ENCODE assay signal across 22 cellular contexts in genomic region chr11:128420277-128420676, GRCh38.
DNase-seq lines count a peak whose midpoint lies in the region; ATAC-seq, FAIRE-seq and TF ChIP-seq lines count a peak whose summit lies in the region.
"Had no signal": no experiment of that assay in that cellular context is flagged by ENCODE, and none has a peak within 500 bp of the region (broad histone marks: within the 10 kb centered on the region; RNA-seq: fewer than 3 reads in every experiment).

No MANE protein-coding gene starts in this region.

- H3K79me2 ChIP-seq in SK-N-SH (ENCODE audit: insufficient read depth) = no peaks in the 10 kb centered on the region
- H3K79me2 ChIP-seq in smooth muscle cell (ENCODE audit: low read depth) = no peaks in the 10 kb centered on the region

- H3F3A ChIP-seq in SK-N-SH (replicated peaks; ENCODE audit: insufficient read depth) (peaks cover 19% of the 10 kb centered on the region), smooth muscle cell (ENCODE audit: low read depth) (peaks cover 22% of the 10 kb centered on the region)

- peaks cover 26 to 56% of the 10 kb centered on the region in 2 experiments; a peak in 3 of 4 replicates for H3K4me1 ChIP-seq in SK-N-SH (ENCODE audit: control insufficient read depth in 1 of 2, insufficient read depth in 2 of 2, low read depth in 1 of 2, low read length in 1 of 2)
- peaks cover 5% of the 10 kb centered on the region for H3K4me1 ChIP-seq in smooth muscle cell (ENCODE audit: low read depth)

- peak in 1 of 2 experiments; percentile 94; a peak in 2 of 4 replicates for TF ChIP-seq EP300 in SK-N-SH (IDR thresholded peaks at IDR 0.05; ENCODE audit: borderline replicate concordance in 1 of 2, low read depth in 1 of 2, low read length in 1 of 2)

- H3K27me3 ChIP-seq in SK-N-SH (ENCODE audit: insufficient read depth) = no peaks in the 10 kb centered on the region
- H3K27me3 ChIP-seq in smooth muscle cell (ENCODE audit: low read depth) = no peaks in the 10 kb centered on the region
- H3K27me3 ChIP-seq: left lung had no signal

- TF ChIP-seq CTCF in SK-N-SH (IDR thresholded peaks at IDR 0.05) (no peak), smooth muscle cell (IDR thresholded peaks at IDR 0.05; ENCODE audit: borderline replicate concordance, insufficient read depth, poor library complexity, severe bottlenecking) (no peak)

- H3K4me3 ChIP-seq in SK-N-SH (ENCODE audit: low read depth in 2 of 2, low read length in 1 of 2) (no peak overlapping the region), smooth muscle cell (no peak overlapping the region)
- H3K4me3 ChIP-seq: left lung had no signal

- H3K36me3 ChIP-seq in SK-N-SH (replicated peaks in 1 of 2; ENCODE audit: control insufficient read depth in 1 of 2, insufficient read depth in 2 of 2, low read length in 1 of 2) (no peaks in the 10 kb centered on the region), smooth muscle cell (ENCODE audit: low read depth) (no peaks in the 10 kb centered on the region)
- H3K36me3 ChIP-seq: left lung had no signal

- H3K9ac ChIP-seq in SK-N-SH = no peak overlapping the region
- H3K9ac ChIP-seq in smooth muscle cell (ENCODE audit: low read depth) = peak overlapping the region; percentile 97

- DNase-seq in GM12891 (ENCODE audit: insufficient read length, low spot score) (no peak), SK-N-SH (peak; percentile 69), islet precursor cell (peak; percentile 80), smooth muscle cell (lab: John Stamatoyannopoulos, UW; ENCODE audit: unreplicated experiment) (no peak), T-helper 9 cell (no peak), T-helper 1 cell (no peak)
- DNase-seq: activated CD4-positive, alpha-beta T cell treated with anti-CD3 and anti-CD28 coated beads, Interleukin-2, amount 50 U/mL, for 1 hour; AML-193; COR-L47; DMS79 treated with DMSO at 0.1 percent for 48 hours; head of caudate nucleus; KG1; left lung; NCI-H146; NCI-H2171 treated with DMSO at 0.1 percent for 48 hours; NCI-H774; PC-3; small intestine; stimulated activated CD4-positive, alpha-beta T cell treated with anti-CD3 and anti-CD28 coated beads, Interleukin-2, amount 100 ng/mL, for 48 hours; stimulated activated naive CD4-positive, alpha-beta T cell had no signal

- TF ChIP-seq POLR2A in GM12891 (IDR thresholded peaks at IDR 0.05; ENCODE audit: low read depth, low read length) = no peak

- H3K27ac ChIP-seq in SK-N-SH (ENCODE audit: low read depth in 2 of 2, low read length in 1 of 2) = peak overlapping the region; percentile 60 to 98
- H3K27ac ChIP-seq in smooth muscle cell (ENCODE audit: low read depth) = peak overlapping the region; percentile 99
- H3K27ac ChIP-seq: left lung had no signal

- WGBS in SK-N-SH (ENCODE audit: low lambda C conversion rate) = 45% methylated on average over 5 of the region's 5 CpGs
- 26% methylated on average over 5 of the region's 5 CpGs for WGBS in smooth muscle cell (ENCODE audit: low lambda C conversion rate)

- H3K4me2 ChIP-seq in SK-N-SH (no peak overlapping the region), smooth muscle cell (peak overlapping the region; percentile 76)

- no peak for ATAC-seq in GM21528 (IDR thresholded peaks at IDR 0.05; ENCODE audit: low FRiP score, unreplicated experiment)
- ATAC-seq: PC-3 had no signal

- H3K9me2 ChIP-seq in SK-N-SH = no peaks in the 10 kb centered on the region

- POLR2A ChIA-PET in SK-N-SH (lab: Yijun Ruan, JAX) = interaction anchor here (1.2 kb wide), 1 partner anchor 18 kb away, joined by 5 read pairs; no protein-coding TSS in a partner anchor

- CTCF ChIA-PET in SK-N-SH (lab: Yijun Ruan, JAX) = interaction anchor here (1.0 to 2.9 kb wide), 11 partner anchors 15 to 263 kb away, joined by 3 to 14 read pairs (median 5); no protein-coding TSS in a partner anchor

- peak; percentile 5 for FAIRE-seq in GM12891 (lab: Jason Lieb, UNC)
- FAIRE-seq: GM19239, small intestine had no signal

- H2AFZ ChIP-seq in SK-N-SH (ENCODE audit: low read depth) = no peak overlapping the region
- H2AFZ ChIP-seq in smooth muscle cell (ENCODE audit: low read depth) = peak overlapping the region; percentile 18

- no peaks in the 10 kb centered on the region for H4K20me1 ChIP-seq in SK-N-SH (ENCODE audit: insufficient read depth)
- H4K20me1 ChIP-seq in smooth muscle cell (ENCODE audit: low read depth) = no peaks in the 10 kb centered on the region

- H3K9me3 ChIP-seq in SK-N-SH (no peaks in the 10 kb centered on the region), smooth muscle cell (replicated peaks; ENCODE audit: low read depth) (no peaks in the 10 kb centered on the region)
- H3K9me3 ChIP-seq: left lung had no signal

- TF ChIP-seq RAD21 in SK-N-SH (IDR thresholded peaks at IDR 0.05; ENCODE audit: low read length) = peak; percentile 38; the same call in 1 of the 2 replicates

TF ChIP-seq in GM12891, 5 proteins besides CTCF, POLR2A, EP300 and RAD21:
- TF ChIP-seq SPI1 (IDR thresholded peaks at IDR 0.05; ENCODE audit: low read depth, low read length) (no peak), POLR2AphosphoS5 (IDR thresholded peaks at IDR 0.05; ENCODE audit: low read depth, low read length) (no peak), TAF1 (IDR thresholded peaks at IDR 0.05; ENCODE audit: low read depth, low read length) (no peak), POU2F2 (IDR thresholded peaks at IDR 0.05; ENCODE audit: low read depth, low read length) (no peak), PAX5 (IDR thresholded peaks at IDR 0.05; ENCODE audit: insufficient read depth, low read length, severe bottlenecking) (no peak)

TF ChIP-seq in SK-N-SH, 30 proteins besides CTCF, POLR2A, EP300 and RAD21:
- TF ChIP-seq FOXM1 (IDR thresholded peaks at IDR 0.05; ENCODE audit: low read depth) (no peak), PBX3 (IDR thresholded peaks at IDR 0.05) (peak; percentile 56), ELF1 (IDR thresholded peaks at IDR 0.05) (no peak), TCF12 (IDR thresholded peaks at IDR 0.05) (peak; percentile 81), FOXJ3 (CRISPR knock-in tag; IDR thresholded peaks at IDR 0.05) (peak; percentile 75; the same call in 1 of the 2 replicates), GATA2 (CRISPR knock-in tag; IDR thresholded peaks at IDR 0.05) (peak; percentile 91), TEAD4 (IDR thresholded peaks at IDR 0.05; ENCODE audit: borderline replicate concordance, insufficient read depth) (no peak), JUND (IDR thresholded peaks at IDR 0.05) (no peak), POLR2AphosphoS5 (IDR thresholded peaks at IDR 0.05; ENCODE audit: low read depth, low read length) (0 out of 2 replicates have a peak, but pooled peaks have one; percentile 21), CHD2 (IDR thresholded peaks at IDR 0.05; ENCODE audit: low read length, partially characterized antibody) (peak; percentile 84), IRF3 (IDR thresholded peaks at IDR 0.05; ENCODE audit: low read depth, low read length) (no peak), SIN3A (IDR thresholded peaks at IDR 0.05; ENCODE audit: borderline replicate concordance, low read depth, low read length) (0 out of 2 replicates have a peak, but pooled peaks have one; percentile 28), FOSL2 (IDR thresholded peaks at IDR 0.05; ENCODE audit: borderline replicate concordance, low read depth) (no peak), MXI1 (IDR thresholded peaks at IDR 0.05; ENCODE audit: low read depth, low read length) (peak; percentile 44; the same call in 1 of the 2 replicates), RCOR1 (IDR thresholded peaks at IDR 0.05; ENCODE audit: low read length) (peak; percentile 95), SMC3 (IDR thresholded peaks at IDR 0.05; ENCODE audit: low read depth, low read length) (no peak), NFIC (IDR thresholded peaks at IDR 0.05; ENCODE audit: borderline replicate concordance) (no peak)
- TF ChIP-seq, protein P1, sequence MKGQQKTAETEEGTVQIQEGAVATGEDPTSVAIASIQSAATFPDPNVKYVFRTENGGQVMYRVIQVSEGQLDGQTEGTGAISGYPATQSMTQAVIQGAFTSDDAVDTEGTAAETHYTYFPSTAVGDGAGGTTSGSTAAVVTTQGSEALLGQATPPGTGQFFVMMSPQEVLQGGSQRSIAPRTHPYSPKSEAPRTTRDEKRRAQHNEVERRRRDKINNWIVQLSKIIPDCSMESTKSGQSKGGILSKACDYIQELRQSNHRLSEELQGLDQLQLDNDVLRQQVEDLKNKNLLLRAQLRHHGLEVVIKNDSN (IDR thresholded peaks at IDR 0.05; ENCODE audit: borderline replicate concordance, low read depth) = no peak
- TF ChIP-seq, protein P2, sequence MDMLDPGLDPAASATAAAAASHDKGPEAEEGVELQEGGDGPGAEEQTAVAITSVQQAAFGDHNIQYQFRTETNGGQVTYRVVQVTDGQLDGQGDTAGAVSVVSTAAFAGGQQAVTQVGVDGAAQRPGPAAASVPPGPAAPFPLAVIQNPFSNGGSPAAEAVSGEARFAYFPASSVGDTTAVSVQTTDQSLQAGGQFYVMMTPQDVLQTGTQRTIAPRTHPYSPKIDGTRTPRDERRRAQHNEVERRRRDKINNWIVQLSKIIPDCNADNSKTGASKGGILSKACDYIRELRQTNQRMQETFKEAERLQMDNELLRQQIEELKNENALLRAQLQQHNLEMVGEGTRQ (IDR thresholded peaks at IDR 0.05; ENCODE audit: borderline replicate concordance, low read depth, low read length) = no peak

Comparison
In these comparisons a context has a peak if more than half of its experiments do, and no peak if none do; other contexts are left out.
1. DNase-seq: peak in SK-N-SH (single experiment) and islet precursor cell (single experiment); none in GM12891 (single experiment), smooth muscle cell (single experiment), T-helper 9 cell (single experiment) and T-helper 1 cell (0 of 5).